ENCODE assay signal across 1 cellular context in genomic region chr7:150519310-150519709, GRCh38.
TF ChIP-seq lines count a peak whose summit lies in the region.

No MANE protein-coding gene starts in this region.

TF ChIP-seq in GM23338, 12 proteins besides CTCF, POLR2A, EP300 and RAD21:
- TF ChIP-seq ZNF462 (CRISPR knock-in tag; IDR thresholded peaks at IDR 0.05): no peak
- no peak for TF ChIP-seq EZH2 (IDR thresholded peaks at IDR 0.05; ENCODE audit: low read depth, unreplicated experiment)
- TF ChIP-seq REST (IDR thresholded peaks at IDR 0.05; ENCODE audit: unreplicated experiment): no peak
- no peak for TF ChIP-seq ETS1 (IDR thresholded peaks at IDR 0.05)
- no peak for TF ChIP-seq EZH2phosphoT487 (IDR thresholded peaks at IDR 0.05; ENCODE audit: unreplicated experiment)
